Comparison of ENCODE assay signal across 11 cellular contexts in genomic region chr11:61693897-61694840, GRCh38. TPM values are rescaled to one million over a fixed set of nuclear protein-coding genes. Genes with fewer than 3 reads are reported as not detected.
DNase-seq lines count a peak whose midpoint lies in the region; ATAC-seq lines count a peak whose summit lies in the region.
"Had no signal": no experiment of that assay in that cellular context is flagged by ENCODE, and none has a peak within 500 bp of the region (broad histone marks: within the 10 kb centered on the region; RNA-seq: fewer than 3 reads in every experiment).

No MANE protein-coding gene starts in this region.

- no peak overlapping the region for H3K4me3 ChIP-seq in right cardiac atrium (ENCODE audit: low read length)
- H3K4me3 ChIP-seq in skin epidermis = no peak overlapping the region

- 71% methylated on average over 17 of the region's 17 CpGs for WGBS in right cardiac atrium

- no peaks in the 10 kb centered on the region for H3K27me3 ChIP-seq in right cardiac atrium (ENCODE audit: control insufficient read depth, insufficient read depth)

- ATAC-seq in right cardiac atrium = no peak
- ATAC-seq in GM21619 (IDR thresholded peaks at IDR 0.05; ENCODE audit: unreplicated experiment) = no peak

- H3K27ac ChIP-seq in right cardiac atrium (ENCODE audit: low read length) (peak overlapping the region; percentile 84), skin epidermis (peak overlapping the region in 11 of 21 experiments; percentile 24 to 86 (median 80))

- intact Hi-C loops in right cardiac atrium (cut with DNase I) = no loop called here

- H3K9me3 ChIP-seq in right cardiac atrium (ENCODE audit: control insufficient read depth, low read length) = no peaks in the 10 kb centered on the region

- DNase-seq in EL (peak; percentile 54), NCI-H446 (lab: John Stamatoyannopoulos, UW) (peak; percentile 36 to 78), right cardiac atrium (peak in 1 of 3 donors; percentile 70), 8988T (no peak), UCSD-AML1 (lab: John Stamatoyannopoulos, UW; ENCODE audit: unreplicated experiment) (no peak)
- DNase-seq in stimulated activated CD4-positive, alpha-beta T cell treated with anti-CD3 and anti-CD28 coated beads, Interleukin-4, amount 100 ng/mL, for 4 hours = no peak
- DNase-seq: activated CD4-positive, CD25-positive, alpha-beta regulatory T cell treated with anti-CD3 and anti-CD28 coated beads, Interleukin-2, amount 50 U/mL, for 72 hours; activated naive CD4-positive, alpha-beta T cell treated with Interleukin-2 at 50 U/mL for 16 hours; NCI-H1436 treated with DMSO at 0.1 percent for 48 hours had no signal

- peaks cover 30% of the 10 kb centered on the region for H3K4me1 ChIP-seq in right cardiac atrium (ENCODE audit: control insufficient read depth, insufficient read depth, low read length)

RNA-seq across cellular contexts. Expression of gene DAGLA, which starts 14.0 kb away (rescaled TPM):
- total RNA-seq in right cardiac atrium = 1 to 10 TPM; 4.1 to 7.2 (median 6.1) TPM
- 3.7 TPM for polyA plus RNA-seq in right cardiac atrium

RNA-seq across cellular contexts. Expression of gene MYRF, which starts 58.3 kb away (rescaled TPM):
- total RNA-seq in right cardiac atrium = 1 to 10 TPM in 3 of 4 donors, under 1 TPM in 1; 0.62 to 1.9 (median 1.4) TPM
- 0.70 TPM for polyA plus RNA-seq in right cardiac atrium

Comparison
In these comparisons a context has a peak if more than half of its experiments do, and no peak if none do; other contexts are left out.
1. DNase-seq: peak in EL (single experiment) and NCI-H446 (2 of 2); none in stimulated activated CD4-positive, alpha-beta T cell treated with anti-CD3 and anti-CD28 coated beads, Interleukin-4, amount 100 ng/mL, for 4 hours (0 of 2), 8988T (single experiment) and UCSD-AML1 (single experiment).